13 cellular contexts compared by ENCODE assay signal in the genomic region with DNA sequence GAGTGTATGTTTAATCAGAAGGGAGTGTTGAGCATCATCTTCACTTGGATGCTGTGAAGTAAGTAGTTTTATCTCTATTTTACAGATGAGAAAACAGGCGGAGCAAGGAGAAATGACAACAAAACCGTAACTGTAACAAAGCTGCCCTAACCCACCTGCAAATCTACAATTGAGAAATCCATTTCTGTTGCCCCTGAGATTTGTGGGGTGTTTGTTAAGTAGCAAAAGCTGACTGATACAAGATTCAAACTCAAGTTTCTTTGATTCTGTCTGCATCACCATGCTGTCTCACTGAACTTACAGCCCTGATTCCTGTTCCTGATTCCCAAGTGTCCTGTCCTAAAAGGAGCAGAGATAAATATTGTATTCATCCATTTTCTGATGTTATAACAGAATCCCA. TPM values are rescaled to one million over a fixed set of nuclear protein-coding genes. Genes with fewer than 3 reads are reported as not detected.
DNase-seq lines count a peak whose midpoint lies in the region; ATAC-seq lines count a peak whose summit lies in the region.
"Had no signal": no experiment of that assay in that cellular context is flagged by ENCODE, and none has a peak within 500 bp of the region (broad histone marks: within the 10 kb centered on the region; RNA-seq: fewer than 3 reads in every experiment).

No MANE protein-coding gene starts in this region.

- H3K9ac ChIP-seq in skeletal muscle satellite cell (ENCODE audit: low read depth, low read length) = no peak overlapping the region

- DNase-seq in activated T-cell treated with anti-CD3 and anti-CD28 coated beads, Interleukin-2, amount 50 U/mL, for 4 hours = no peak
- no peak for DNase-seq in activated T-cell treated with anti-CD3 and anti-CD28 coated beads for 4 hours
- no peak for DNase-seq in mesenteric fat pad (ENCODE audit: low spot score)
- DNase-seq in HK-2 (ENCODE audit: unreplicated experiment) = no peak
- DNase-seq: activated CD4-positive, alpha-beta T cell treated with anti-CD3 and anti-CD28 coated beads, Interleukin-2, amount 50 U/mL, for 4 hours; NCI-H1105 treated with DMSO at 0.1 percent for 48 hours; NCI-H69 had no signal

- peak overlapping the region; percentile 88 for H3K27ac Mint-ChIP-seq in activated naive CD8-positive, alpha-beta T cell

- no peaks in the 10 kb centered on the region for H3K36me3 ChIP-seq in skeletal muscle satellite cell (ENCODE audit: insufficient read depth, low read length)

- no peaks in the 10 kb centered on the region for H3K27me3 Mint-ChIP-seq in activated T-cell treated with anti-CD3 and anti-CD28 coated beads, Interleukin-2, amount 50 U/mL, for 4 hours (ENCODE audit: low read depth)
- no peaks in the 10 kb centered on the region for H3K27me3 Mint-ChIP-seq in activated naive CD8-positive, alpha-beta T cell

- H3K4me3 ChIP-seq in skeletal muscle satellite cell (ENCODE audit: low read length) = no peak overlapping the region
- H3K4me3 ChIP-seq: SK-N-MC had no signal

- no peak for ATAC-seq in activated T-cell treated with anti-CD3 and anti-CD28 coated beads, Interleukin-2, amount 50 U/mL, for 4 hours

- H3K4me1 Mint-ChIP-seq in activated T-cell treated with anti-CD3 and anti-CD28 coated beads, Interleukin-2, amount 50 U/mL, for 4 hours (ENCODE audit: low read depth) = peaks cover 37% of the 10 kb centered on the region
- peaks cover 37% of the 10 kb centered on the region for H3K4me1 Mint-ChIP-seq in activated naive CD8-positive, alpha-beta T cell (ENCODE audit: low read depth)

- no peaks in the 10 kb centered on the region for H3K9me3 ChIP-seq in skeletal muscle satellite cell (replicated peaks; ENCODE audit: low read length)

- peak overlapping the region; percentile 38 for H3K4me2 ChIP-seq in skeletal muscle satellite cell (ENCODE audit: low read length)

- H3K9me3 Mint-ChIP-seq in activated T-cell treated with anti-CD3 and anti-CD28 coated beads, Interleukin-2, amount 50 U/mL, for 4 hours = no peaks in the 10 kb centered on the region
- H3K9me3 Mint-ChIP-seq in activated naive CD8-positive, alpha-beta T cell (ENCODE audit: low read depth) = no peaks in the 10 kb centered on the region
- H3K9me3 Mint-ChIP-seq: brain had no signal

- no peaks in the 10 kb centered on the region for H3K27me3 ChIP-seq in skeletal muscle satellite cell (ENCODE audit: control insufficient read depth, insufficient read depth, low read length)

- H3K36me3 Mint-ChIP-seq in activated T-cell treated with anti-CD3 and anti-CD28 coated beads, Interleukin-2, amount 50 U/mL, for 4 hours (ENCODE audit: insufficient read depth) = no peaks in the 10 kb centered on the region
- no peaks in the 10 kb centered on the region for H3K36me3 Mint-ChIP-seq in activated naive CD8-positive, alpha-beta T cell
- H3K36me3 Mint-ChIP-seq: brain had no signal

- H3K4me1 ChIP-seq in skeletal muscle satellite cell (ENCODE audit: control insufficient read depth, insufficient read depth, low read length) = peaks cover 60% of the 10 kb centered on the region

- H3K4me3 Mint-ChIP-seq in activated T-cell treated with anti-CD3 and anti-CD28 coated beads, Interleukin-2, amount 50 U/mL, for 4 hours = peak overlapping the region; percentile 55
- H3K4me3 Mint-ChIP-seq in activated naive CD8-positive, alpha-beta T cell = peak overlapping the region; percentile 73

RNA-seq across cellular contexts. Expression of a gene that starts 7.3 kb away (rescaled TPM):
- 10 to 100 TPM; 36.4 to 37.4 (median 36.6) TPM for total RNA-seq in activated T-cell treated with anti-CD3 and anti-CD28 coated beads, Interleukin-2, amount 50 U/mL, for 4 hours
- total RNA-seq in skeletal muscle satellite cell (2012; rRNA removed) = 18.6 and 18.8 TPM in 2 replicates
- 23.8 TPM for total RNA-seq in mesenteric fat pad

RNA-seq across cellular contexts. Expression of a gene that starts 7.5 kb away (rescaled TPM):
- total RNA-seq in activated T-cell treated with anti-CD3 and anti-CD28 coated beads, Interleukin-2, amount 50 U/mL, for 4 hours = 100 to 1,000 TPM in 2 of 3 donors, 10 to 100 TPM in 1; 94.0 to 138 (median 102) TPM
- 72.8 and 93.0 TPM in 2 replicates for total RNA-seq in skeletal muscle satellite cell (2012; rRNA removed)
- total RNA-seq in mesenteric fat pad = 81.6 TPM

RNA-seq across cellular contexts. Expression of a gene that starts 22.4 kb away (rescaled TPM):
- not detected for total RNA-seq in activated T-cell treated with anti-CD3 and anti-CD28 coated beads, Interleukin-2, amount 50 U/mL, for 4 hours
- total RNA-seq in skeletal muscle satellite cell (2012; rRNA removed) = not detected in 2 replicates
- not detected for total RNA-seq in mesenteric fat pad
- total RNA-seq: Daoy, mucosa of gallbladder had no signal

RNA-seq across cellular contexts. Expression of a gene that starts 47.6 kb away (rescaled TPM):
- under 1 TPM in 2 of 3 donors, not detected in 1; 0.11 to 0.13 TPM for total RNA-seq in activated T-cell treated with anti-CD3 and anti-CD28 coated beads, Interleukin-2, amount 50 U/mL, for 4 hours
- total RNA-seq in skeletal muscle satellite cell (2012; rRNA removed) = not detected in 2 replicates
- not detected for total RNA-seq in mesenteric fat pad
- total RNA-seq: Daoy had no signal

RNA-seq across cellular contexts. Expression of a gene that starts 49.0 kb away (rescaled TPM):
- under 1 TPM in 2 of 3 donors, not detected in 1; 0.13 to 0.19 TPM for total RNA-seq in activated T-cell treated with anti-CD3 and anti-CD28 coated beads, Interleukin-2, amount 50 U/mL, for 4 hours
- not detected in 2 replicates for total RNA-seq in skeletal muscle satellite cell (2012; rRNA removed)
- total RNA-seq in mesenteric fat pad = not detected
- total RNA-seq: Daoy had no signal
